In the genomic region with DNA sequence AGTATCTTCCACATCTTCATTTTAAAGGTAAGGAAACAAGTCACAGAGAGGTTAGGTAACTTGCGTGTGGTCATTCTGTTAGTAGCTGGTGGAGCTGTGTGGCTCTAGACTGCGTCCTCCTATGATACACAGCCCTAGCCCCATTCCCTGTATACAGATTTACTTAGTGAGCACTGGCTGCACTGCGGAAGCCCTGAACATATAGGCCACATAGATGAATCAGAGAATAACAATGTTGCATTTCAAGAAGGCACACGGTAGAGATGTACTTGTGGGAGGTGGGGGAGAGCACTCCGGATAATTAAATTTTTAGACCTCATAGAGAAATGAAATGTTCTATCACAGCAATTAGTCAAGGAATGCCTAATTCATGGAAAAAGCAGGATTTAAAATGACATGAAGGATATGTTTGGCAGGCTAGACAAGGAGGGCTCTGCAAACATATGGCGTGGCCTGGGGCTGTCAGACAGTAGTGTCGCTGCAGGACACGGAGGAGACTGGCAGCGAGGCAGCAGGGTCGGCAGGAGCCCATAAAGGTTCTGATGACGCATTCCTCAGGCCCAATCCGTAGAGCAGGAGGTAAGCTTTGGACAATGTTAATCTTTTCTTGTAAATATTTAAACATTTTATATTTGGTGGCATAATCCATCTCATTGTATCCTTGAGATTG, we compare ENCODE assay signal across 28 cellular contexts.
"Had no signal": no experiment of that assay in that cellular context is flagged by ENCODE, and none has a peak within 500 bp of the region (broad histone marks: within the 10 kb centered on the region; RNA-seq: fewer than 3 reads in every experiment).

No MANE protein-coding gene starts in this region.

- H3K36me3 ChIP-seq: gastrocnemius medialis, pancreas, prostate gland had no signal

- H3K9me3 ChIP-seq: gastrocnemius medialis, pancreas, prostate gland, stomach, tibial artery had no signal

- ATAC-seq: activated CD4-positive, CD25-positive, alpha-beta regulatory T cell treated with anti-CD3 and anti-CD28 coated beads, Interleukin-2, amount 50 U/mL, for 24 hours; gastrocnemius medialis; natural killer cell treated with Interleukin-12 subunit alpha and Interleukin-12 subunit beta and Interleukin-15 and Interleukin-18, amount 100 ng/mL, for 72 hours; pancreas; sciatic nerve; stimulated activated naive B cell treated with anti-CD40 and anti-IgM and Interleukin-4, amounts not matched to agents 10 μg/mL and 1 μg/mL and 100 μg/mL, for 72 hours had no signal

- H3K27ac ChIP-seq: coronary artery, dorsolateral prefrontal cortex, gastrocnemius medialis, pancreas, prostate gland, skin epidermis, stomach, tibial artery, VCaP had no signal

- DNase-seq: activated CD4-positive, alpha-beta memory T cell treated with anti-CD3 and anti-CD28 coated beads, Interleukin-2, amount 10 ng/mL, durations not matched to agents 7 days and 5 days; activated CD4-positive, alpha-beta T cell treated with anti-CD3 and anti-CD28 coated beads, Interleukin-2, amount 10 ng/mL, durations not matched to agents 7 days and 5 days; activated CD8-positive, alpha-beta memory T cell treated with anti-CD3 and anti-CD28 coated beads, Interleukin-2, amount 50 U/mL, for 48 hours; activated gamma-delta T cell; activated naive CD4-positive, alpha-beta T cell treated with anti-CD3 and anti-CD28 coated beads, Interleukin-2, amount 10 ng/mL, durations not matched to agents 7 days and 5 days; activated naive CD8-positive, alpha-beta T cell treated with anti-CD3 and anti-CD28 coated beads, Interleukin-2, amount 10 ng/mL, durations not matched to agents 7 days and 5 days; activated T-cell treated with anti-CD3 and anti-CD28 coated beads, Interleukin-2, amount 50 U/mL, for 24 hours; amniotic stem cell; effector memory CD4-positive, alpha-beta T cell; gastrocnemius medialis; hippocampal formation; nucleus accumbens; pancreas; stimulated activated naive B cell treated with anti-CD40 and anti-IgM and Interleukin-4, amounts not matched to agents 10 μg/mL and 1 μg/mL and 100 μg/mL, for 72 hours; stomach; T-helper 9 cell; tibial artery had no signal

- H3K27me3 ChIP-seq: dorsolateral prefrontal cortex, gastrocnemius medialis, pancreas, stomach, tibial artery had no signal

- FAIRE-seq: bronchial epithelial cell, pancreas, TTC549 had no signal

- H3K4me1 ChIP-seq: gastrocnemius medialis, pancreas, prostate gland, stomach, tibial artery had no signal

- H3K27ac Mint-ChIP-seq: activated CD4-positive, alpha-beta memory T cell treated with anti-CD3 and anti-CD28 coated beads, Interleukin-2, amount 10 ng/mL, durations not matched to agents 7 days and 5 days; activated CD4-positive, alpha-beta T cell treated with anti-CD3 and anti-CD28 coated beads, Interleukin-2, amount 10 ng/mL, durations not matched to agents 7 days and 5 days; activated naive CD4-positive, alpha-beta T cell treated with anti-CD3 and anti-CD28 coated beads, Interleukin-2, amount 10 ng/mL, durations not matched to agents 7 days and 5 days; activated naive CD8-positive, alpha-beta T cell treated with anti-CD3 and anti-CD28 coated beads, Interleukin-2, amount 10 ng/mL, durations not matched to agents 7 days and 5 days; activated T-cell treated with anti-CD3 and anti-CD28 coated beads, Interleukin-2, amount 50 U/mL, for 24 hours; natural killer cell treated with Interleukin-12 subunit alpha and Interleukin-12 subunit beta and Interleukin-15 and Interleukin-18, amount 100 ng/mL, for 72 hours; stimulated activated naive B cell treated with anti-CD40 and anti-IgM and Interleukin-4, amounts not matched to agents 10 μg/mL and 1 μg/mL and 100 μg/mL, for 72 hours; T-helper 1 cell treated with Interleukin-12 subunit alpha and Interleukin-12 subunit beta and Interleukin-4 antibody, amounts not matched to agents 30 μg/mL and 1 μg/mL, for 36 hours had no signal

- H3K4me3 Mint-ChIP-seq: activated CD4-positive, alpha-beta memory T cell treated with anti-CD3 and anti-CD28 coated beads, Interleukin-2, amount 10 ng/mL, durations not matched to agents 7 days and 5 days; activated CD4-positive, alpha-beta T cell treated with anti-CD3 and anti-CD28 coated beads, Interleukin-2, amount 10 ng/mL, durations not matched to agents 7 days and 5 days; activated naive CD4-positive, alpha-beta T cell treated with anti-CD3 and anti-CD28 coated beads, Interleukin-2, amount 10 ng/mL, durations not matched to agents 7 days and 5 days; activated naive CD8-positive, alpha-beta T cell treated with anti-CD3 and anti-CD28 coated beads, Interleukin-2, amount 10 ng/mL, durations not matched to agents 7 days and 5 days; activated T-cell treated with anti-CD3 and anti-CD28 coated beads, Interleukin-2, amount 50 U/mL, for 24 hours; natural killer cell treated with Interleukin-12 subunit alpha and Interleukin-12 subunit beta and Interleukin-15 and Interleukin-18, amount 100 ng/mL, for 72 hours; stimulated activated naive B cell treated with anti-CD40 and anti-IgM and Interleukin-4, amounts not matched to agents 10 μg/mL and 1 μg/mL and 100 μg/mL, for 72 hours; T-helper 1 cell treated with Interleukin-12 subunit alpha and Interleukin-12 subunit beta and Interleukin-4 antibody, amounts not matched to agents 30 μg/mL and 1 μg/mL, for 36 hours had no signal

- H3K4me1 Mint-ChIP-seq: activated CD4-positive, alpha-beta memory T cell treated with anti-CD3 and anti-CD28 coated beads, Interleukin-2, amount 10 ng/mL, durations not matched to agents 7 days and 5 days; activated CD4-positive, alpha-beta T cell treated with anti-CD3 and anti-CD28 coated beads, Interleukin-2, amount 10 ng/mL, durations not matched to agents 7 days and 5 days; activated naive CD4-positive, alpha-beta T cell treated with anti-CD3 and anti-CD28 coated beads, Interleukin-2, amount 10 ng/mL, durations not matched to agents 7 days and 5 days; activated naive CD8-positive, alpha-beta T cell treated with anti-CD3 and anti-CD28 coated beads, Interleukin-2, amount 10 ng/mL, durations not matched to agents 7 days and 5 days had no signal

- H3K9me3 Mint-ChIP-seq: activated CD4-positive, alpha-beta memory T cell treated with anti-CD3 and anti-CD28 coated beads, Interleukin-2, amount 10 ng/mL, durations not matched to agents 7 days and 5 days; activated CD4-positive, alpha-beta T cell treated with anti-CD3 and anti-CD28 coated beads, Interleukin-2, amount 10 ng/mL, durations not matched to agents 7 days and 5 days; activated naive CD4-positive, alpha-beta T cell treated with anti-CD3 and anti-CD28 coated beads, Interleukin-2, amount 10 ng/mL, durations not matched to agents 7 days and 5 days; activated naive CD8-positive, alpha-beta T cell treated with anti-CD3 and anti-CD28 coated beads, Interleukin-2, amount 10 ng/mL, durations not matched to agents 7 days and 5 days; activated T-cell treated with anti-CD3 and anti-CD28 coated beads, Interleukin-2, amount 50 U/mL, for 24 hours; natural killer cell treated with Interleukin-12 subunit alpha and Interleukin-12 subunit beta and Interleukin-15 and Interleukin-18, amount 100 ng/mL, for 72 hours; stimulated activated naive B cell treated with anti-CD40 and anti-IgM and Interleukin-4, amounts not matched to agents 10 μg/mL and 1 μg/mL and 100 μg/mL, for 72 hours; T-helper 1 cell treated with Interleukin-12 subunit alpha and Interleukin-12 subunit beta and Interleukin-4 antibody, amounts not matched to agents 30 μg/mL and 1 μg/mL, for 36 hours had no signal

- H3K4me3 ChIP-seq: coronary artery, dorsolateral prefrontal cortex, gastrocnemius medialis, pancreas, prostate gland, skin epidermis, stomach, tibial artery had no signal

- H3K27me3 Mint-ChIP-seq: activated CD4-positive, alpha-beta memory T cell treated with anti-CD3 and anti-CD28 coated beads, Interleukin-2, amount 10 ng/mL, durations not matched to agents 7 days and 5 days; activated CD4-positive, alpha-beta T cell treated with anti-CD3 and anti-CD28 coated beads, Interleukin-2, amount 10 ng/mL, durations not matched to agents 7 days and 5 days; activated naive CD4-positive, alpha-beta T cell treated with anti-CD3 and anti-CD28 coated beads, Interleukin-2, amount 10 ng/mL, durations not matched to agents 7 days and 5 days; activated naive CD8-positive, alpha-beta T cell treated with anti-CD3 and anti-CD28 coated beads, Interleukin-2, amount 10 ng/mL, durations not matched to agents 7 days and 5 days; activated T-cell treated with anti-CD3 and anti-CD28 coated beads, Interleukin-2, amount 50 U/mL, for 24 hours; natural killer cell treated with Interleukin-12 subunit alpha and Interleukin-12 subunit beta and Interleukin-15 and Interleukin-18, amount 100 ng/mL, for 72 hours; stimulated activated naive B cell treated with anti-CD40 and anti-IgM and Interleukin-4, amounts not matched to agents 10 μg/mL and 1 μg/mL and 100 μg/mL, for 72 hours had no signal
